25 cellular contexts compared by ENCODE assay signal in the genomic region with DNA sequence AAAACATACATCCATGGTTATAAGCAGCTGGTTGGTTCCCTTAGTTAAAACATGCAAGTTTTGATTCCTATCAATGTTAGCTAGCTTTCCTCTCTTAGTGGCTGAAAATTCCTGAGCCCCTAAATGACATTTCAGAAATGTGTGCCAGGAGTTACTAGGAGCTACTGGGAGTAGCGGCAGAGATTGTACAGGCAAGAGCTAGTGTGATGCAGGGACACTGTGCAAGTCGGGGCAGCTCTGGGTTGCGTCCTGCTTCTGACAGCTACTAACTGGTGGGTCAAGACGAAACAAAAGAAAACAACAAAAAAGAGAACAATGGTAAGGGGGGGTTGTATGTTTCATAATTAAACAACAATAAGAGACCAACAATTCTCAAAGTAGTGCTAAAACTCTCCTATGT. TPM values are rescaled to one million over a fixed set of nuclear protein-coding genes. Genes with fewer than 3 reads are reported as not detected.
DNase-seq lines count a peak whose midpoint lies in the region; ATAC-seq, FAIRE-seq and TF ChIP-seq lines count a peak whose summit lies in the region.
"Had no signal": no experiment of that assay in that cellular context is flagged by ENCODE, and none has a peak within 500 bp of the region (broad histone marks: within the 10 kb centered on the region; RNA-seq: fewer than 3 reads in every experiment).

No MANE protein-coding gene starts in this region.

- no peaks in the 10 kb centered on the region for H3K9me3 Mint-ChIP-seq in nephron
- no peaks in the 10 kb centered on the region for H3K9me3 Mint-ChIP-seq in stimulated activated naive CD8-positive, alpha-beta T cell treated with anti-CD3 and anti-CD28 coated beads, Interleukin-15, amount 100 ng/mL, for 72 hours

- H3K4me3 Mint-ChIP-seq in nephron = no peak overlapping the region
- no peak overlapping the region for H3K4me3 Mint-ChIP-seq in stimulated activated naive CD8-positive, alpha-beta T cell treated with anti-CD3 and anti-CD28 coated beads, Interleukin-15, amount 100 ng/mL, for 72 hours
- H3K4me3 Mint-ChIP-seq: CD4-positive, alpha-beta memory T cell had no signal

- intact Hi-C loops in pancreas (cut with DNase I) = no loop called here

- H3K4me3 ChIP-seq in SK-N-MC = no peak overlapping the region
- H3K4me3 ChIP-seq in coronary artery = no peak overlapping the region
- no peak overlapping the region for H3K4me3 ChIP-seq in pancreas

- WGBS in pancreas, 2 donors = 88 to 95% methylated on average over 4 of the region's 4 CpGs

- peaks cover 92% of the 10 kb centered on the region for H3K36me3 ChIP-seq in SK-N-MC (ENCODE audit: insufficient read depth, low read length)
- peaks cover 0 to 85% (median 27%) of the 10 kb centered on the region in 3 donors for H3K36me3 ChIP-seq in pancreas

- no peak for FAIRE-seq in pancreas (lab: Jason Lieb, UNC)
- FAIRE-seq: GM12892, H1, HepG2, RCC 7860 had no signal

- no peaks in the 10 kb centered on the region for H3K27me3 Mint-ChIP-seq in nephron (ENCODE audit: low read depth)
- H3K27me3 Mint-ChIP-seq in stimulated activated naive CD8-positive, alpha-beta T cell treated with anti-CD3 and anti-CD28 coated beads, Interleukin-15, amount 100 ng/mL, for 72 hours = no peaks in the 10 kb centered on the region
- H3K27me3 Mint-ChIP-seq: CD4-positive, alpha-beta memory T cell had no signal

- peaks cover 92% of the 10 kb centered on the region for H3K36me3 Mint-ChIP-seq in nephron (ENCODE audit: low read depth)
- H3K36me3 Mint-ChIP-seq: CD4-positive, alpha-beta memory T cell had no signal

- H3K27ac ChIP-seq in SK-N-MC (0 out of 2 replicates have a peak overlapping the region, but pooled peaks have one; percentile 53), coronary artery (peak overlapping the region; percentile 5 to 55), pancreas (no peak overlapping the region)

- peaks cover 0 to 8% (median 0%) of the 10 kb centered on the region in 3 donors for H3K4me1 ChIP-seq in pancreas

- no peak overlapping the region for H3K9ac ChIP-seq in SK-N-MC (ENCODE audit: insufficient read length)
- H3K9ac ChIP-seq: SK-N-SH had no signal

- TF ChIP-seq CTCF in coronary artery (IDR thresholded peaks at IDR 0.05) (no peak), nephron (IDR thresholded peaks at IDR 0.05; ENCODE audit: unreplicated experiment in 3 of 3) (no peak), pancreas (IDR thresholded peaks at IDR 0.05) (no peak)

- peak overlapping the region; percentile 24 to 36 (median 27) for H3K27ac Mint-ChIP-seq in nephron
- H3K27ac Mint-ChIP-seq in stimulated activated naive CD8-positive, alpha-beta T cell treated with anti-CD3 and anti-CD28 coated beads, Interleukin-15, amount 100 ng/mL, for 72 hours = no peak overlapping the region
- H3K27ac Mint-ChIP-seq: CD4-positive, alpha-beta memory T cell had no signal

- H3K4me1 Mint-ChIP-seq in nephron = peaks cover 62% of the 10 kb centered on the region
- H3K4me1 Mint-ChIP-seq in stimulated activated naive CD8-positive, alpha-beta T cell treated with anti-CD3 and anti-CD28 coated beads, Interleukin-15, amount 100 ng/mL, for 72 hours = no peaks in the 10 kb centered on the region
- H3K4me1 Mint-ChIP-seq: CD4-positive, alpha-beta memory T cell had no signal

- no peaks in the 10 kb centered on the region for H3K27me3 ChIP-seq in pancreas

- ATAC-seq in pancreas = no peak
- ATAC-seq in esophagus mucosa = no peak
- no peak for ATAC-seq in stimulated activated naive CD8-positive, alpha-beta T cell treated with anti-CD3 and anti-CD28 coated beads, Interleukin-15, amount 100 ng/mL, for 72 hours
- ATAC-seq in GM21619 (IDR thresholded peaks at IDR 0.05; ENCODE audit: unreplicated experiment) = no peak
- ATAC-seq: HCT116, HepG2 had no signal

- no peak for DNase-seq in SK-N-MC (ENCODE audit: low read depth, low spot score)
- no peak for DNase-seq in coronary artery (ENCODE audit: low spot score)
- DNase-seq in pancreas = no peak
- no peak for DNase-seq in stimulated activated naive CD8-positive, alpha-beta T cell treated with anti-CD3 and anti-CD28 coated beads, Interleukin-15, amount 100 ng/mL, for 72 hours
- DNase-seq: C1 segment of cervical spinal cord; CD4-positive, alpha-beta memory T cell; COR-L47; DMS79 treated with DMSO at 0.1 percent for 48 hours; Karpas-422; MV-4-11; NCI-H1105 treated with DMSO at 0.1 percent for 48 hours; NCI-H2029; NCI-H446; NCI-H524 treated with DMSO at 0.1 percent for 48 hours; NCI-H774; SIG-M5; SK-N-SH had no signal

- H3K9me3 ChIP-seq in SK-N-MC (ENCODE audit: low read depth, low read length) (no peaks in the 10 kb centered on the region), pancreas (no peaks in the 10 kb centered on the region)
- H3K9me3 ChIP-seq: SK-N-SH had no signal

RNA-seq across cellular contexts. Expression of gene LRIG3, which starts 35.4 kb away (rescaled TPM):
- total RNA-seq in pancreas (10 to 100 TPM; 18.8 to 44.3 (median 28.5) TPM), esophagus mucosa (28.2 TPM)
- polyA plus RNA-seq in pancreas = 10 to 100 TPM in 1 of 2 donors, 1 to 10 TPM in 1; 7.2 to 12.8 TPM
- total RNA-seq: CD4-positive, alpha-beta memory T cell had no signal
- polyA plus RNA-seq: CD4-positive, alpha-beta memory T cell had no signal

Comparison
In these comparisons a context has a peak if more than half of its experiments do, and no peak if none do; other contexts are left out.
1. H3K27ac ChIP-seq: peak in SK-N-MC (single experiment) and coronary artery (2 of 2); none in pancreas (0 of 4).
2. H3K27ac Mint-ChIP-seq: peak in nephron (3 of 3); none in stimulated activated naive CD8-positive, alpha-beta T cell treated with anti-CD3 and anti-CD28 coated beads, Interleukin-15, amount 100 ng/mL, for 72 hours (0 of 2).